In the genomic region with DNA sequence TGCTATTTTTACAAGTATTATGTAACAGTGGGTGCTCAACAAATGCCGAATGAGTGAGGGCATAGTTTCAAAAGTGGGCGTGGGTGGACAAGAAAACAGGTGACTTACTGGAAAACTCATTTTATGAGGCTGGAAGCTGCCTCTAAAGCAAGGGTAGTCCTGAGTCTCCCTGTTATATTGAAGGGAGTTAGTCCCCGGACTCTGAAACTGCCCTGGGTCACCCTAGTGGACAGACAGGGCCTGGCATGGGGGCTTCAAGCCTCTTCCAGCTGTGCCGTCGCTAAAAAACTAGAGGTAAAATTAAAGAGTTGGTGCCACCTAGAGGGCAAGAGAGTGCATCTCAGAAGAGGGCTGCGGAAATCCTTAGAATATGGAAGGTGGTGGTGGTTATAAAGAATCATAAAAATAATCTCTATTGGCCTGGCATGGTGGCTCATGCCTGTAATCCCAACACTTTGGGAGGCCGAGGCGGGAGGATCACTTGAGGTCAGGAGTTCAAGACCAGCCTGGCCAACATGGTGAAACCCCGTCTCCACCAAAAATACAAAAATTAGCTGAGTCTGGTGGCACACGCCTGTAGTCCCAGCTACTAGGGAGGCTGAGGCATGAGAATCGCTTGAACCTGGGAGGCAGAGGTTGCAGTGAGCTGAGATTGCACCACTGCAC, we compare ENCODE assay signal across 8 cellular contexts. TPM values are rescaled to one million over a fixed set of nuclear protein-coding genes. Genes with fewer than 3 reads are reported as not detected.
DNase-seq lines count a peak whose midpoint lies in the region; ATAC-seq and TF ChIP-seq lines count a peak whose summit lies in the region.
"Not testable (repeated sequence)": the region's sequence is repeated elsewhere in the genome, so short reads cannot be mapped to it uniquely, and the experiment has no call there.

No MANE protein-coding gene starts in this region.

- peaks cover 18% of the 10 kb centered on the region for H3K36me3 Mint-ChIP-seq in CD8-positive, alpha-beta T cell
- not testable (repeated sequence) for H3K36me3 Mint-ChIP-seq in memory B cell

- not testable (repeated sequence) for H3K27ac ChIP-seq in CD8-positive, alpha-beta T cell (ENCODE audit: low read depth, low read length); Karpas-422 (ENCODE audit: low read length); OCI-LY3 (ENCODE audit: low read length); effector memory CD4-positive, alpha-beta T cell (ENCODE audit: insufficient read depth, low read length, poor library complexity, severe bottlenecking)

- intact Hi-C loops in CD8-positive, alpha-beta T cell (cut with DNase I, micrococcal nuclease): loop anchor here (1.0 to 5.0 kb wide), 8 partner anchors 61 to 563 kb away; partner anchors contain the start of gene RAB43 (in 1 of the 2)

- H3K9ac ChIP-seq in Karpas-422 (ENCODE audit: low read length); OCI-LY3 (ENCODE audit: low read length): not testable (repeated sequence)

- not testable (repeated sequence) for H3K9me3 ChIP-seq in CD8-positive, alpha-beta T cell (ENCODE audit: low read length); Karpas-422 (ENCODE audit: low read length); OCI-LY3 (ENCODE audit: insufficient read depth, low read length); effector memory CD4-positive, alpha-beta T cell (ENCODE audit: control insufficient read depth, low read length)

- peak; percentile 77 for TF ChIP-seq CTCF in CD8-positive, alpha-beta T cell (IDR thresholded peaks at IDR 0.05)
- TF ChIP-seq CTCF in OCI-LY3 (IDR thresholded peaks at IDR 0.05; ENCODE audit: low read depth, low read length): peak; percentile 85

- not testable (repeated sequence) for H3K36me3 ChIP-seq in CD8-positive, alpha-beta T cell (ENCODE audit: insufficient read depth, low read length); Karpas-422 (ENCODE audit: insufficient read depth, low read length); OCI-LY3 (replicated peaks; ENCODE audit: low read depth, low read length); effector memory CD4-positive, alpha-beta T cell (ENCODE audit: control insufficient read depth, insufficient read depth, low read length)

- peaks cover 14% of the 10 kb centered on the region for H3K79me2 ChIP-seq in Karpas-422 (ENCODE audit: low read length)
- H3K79me2 ChIP-seq in OCI-LY3 (ENCODE audit: low read length): peaks cover 31% of the 10 kb centered on the region

- H3K27me3 ChIP-seq in CD8-positive, alpha-beta T cell (ENCODE audit: insufficient read depth, low read length); Karpas-422 (ENCODE audit: low read length); OCI-LY3 (ENCODE audit: low read depth, low read length); effector memory CD4-positive, alpha-beta T cell (replicated peaks; ENCODE audit: control insufficient read depth, insufficient read depth, low read length, poor library complexity, severe bottlenecking): not testable (repeated sequence)

- not testable (repeated sequence) for H3K9me2 ChIP-seq in Karpas-422 (replicated peaks; ENCODE audit: insufficient read depth, low read length)

- H3K4me1 ChIP-seq in CD8-positive, alpha-beta T cell (ENCODE audit: insufficient read depth, low read length): peaks cover 25% of the 10 kb centered on the region
- H3K4me1 ChIP-seq in Karpas-422 (ENCODE audit: low read length): peaks cover 28% of the 10 kb centered on the region
- peaks cover 17% of the 10 kb centered on the region for H3K4me1 ChIP-seq in OCI-LY3 (ENCODE audit: low read length)
- H3K4me1 ChIP-seq in effector memory CD4-positive, alpha-beta T cell (ENCODE audit: control insufficient read depth, insufficient read depth, low read length, poor library complexity, severe bottlenecking): peaks cover 20% of the 10 kb centered on the region

- H3K4me1 Mint-ChIP-seq in CD8-positive, alpha-beta T cell (ENCODE audit: low read depth): peaks cover 29% of the 10 kb centered on the region
- peaks cover 15% of the 10 kb centered on the region for H3K4me1 Mint-ChIP-seq in memory B cell

- CTCF ChIA-PET in CD8-positive, alpha-beta T cell (lab: Charles Lee): interaction anchor here (0.6 to 10.6 kb wide), 38 partner anchors 9 to 376 kb away, joined by 3 to 203 read pairs (median 4); partner anchors contain the start of genes CFAP92 and RAB43

- ATAC-seq in CD8-positive, alpha-beta T cell: peak; percentile 79
- ATAC-seq in GM21381 (IDR thresholded peaks at IDR 0.05; ENCODE audit: unreplicated experiment) (peak; percentile 54), memory B cell (ENCODE audit: low read depth) (peak; percentile 83)

- H3K4me3 Mint-ChIP-seq in CD8-positive, alpha-beta T cell; memory B cell: not testable (repeated sequence)

- not testable (repeated sequence) for H3K4me3 ChIP-seq in CD8-positive, alpha-beta T cell (ENCODE audit: low read depth, low read length); Karpas-422 (ENCODE audit: low read length); effector memory CD4-positive, alpha-beta T cell (ENCODE audit: insufficient read depth, low read depth, low read length, poor library complexity, severe bottlenecking)
- H3K4me3 ChIP-seq in OCI-LY3 (ENCODE audit: low read length): 0 out of 2 replicates have a peak overlapping the region, but pooled peaks have one; percentile 15

- not testable (repeated sequence) for H2AFZ ChIP-seq in Karpas-422 (ENCODE audit: low read length); OCI-LY3 (ENCODE audit: low read depth, low read length)

- H3K27me3 Mint-ChIP-seq in CD8-positive, alpha-beta T cell (ENCODE audit: low read depth); memory B cell: not testable (repeated sequence)

- not testable (repeated sequence) for H4K20me1 ChIP-seq in Karpas-422 (ENCODE audit: insufficient read depth, low read depth, low read length); OCI-LY3 (ENCODE audit: insufficient read depth, low read length)

- not testable (repeated sequence) for H3K4me2 ChIP-seq in Karpas-422 (ENCODE audit: low read depth, low read length, poor library complexity, severe bottlenecking)
- peak overlapping the region; percentile 46 for H3K4me2 ChIP-seq in OCI-LY3 (ENCODE audit: low read length)

- not testable (repeated sequence) for H3K9me3 Mint-ChIP-seq in CD8-positive, alpha-beta T cell; memory B cell

- not testable (repeated sequence) for H3K27ac Mint-ChIP-seq in CD8-positive, alpha-beta T cell; memory B cell

- POLR2A ChIA-PET in CD8-positive, alpha-beta T cell (lab: Charles Lee): interaction anchor here (0.8 to 2.5 kb wide), 7 partner anchors 33 to 275 kb away, joined by 3 to 19 read pairs (median 3); partner anchors contain the start of gene RAB43

- peak; percentile 30 to 76 (median 61) for DNase-seq in CD8-positive, alpha-beta T cell
- DNase-seq in Karpas-422 (peak; percentile 93), memory B cell (ENCODE audit: low spot score in 2 of 2) (peak; percentile 56 to 80)
- peak in 2 of 3 experiments; percentile 32 to 48 for DNase-seq in activated CD8-positive, alpha-beta memory T cell treated with anti-CD3 and anti-CD28 coated beads for 48 hours (ENCODE audit: low read depth in 2 of 3, low spot score in 2 of 3)
- peak; percentile 42 to 60 (median 53) for DNase-seq in effector memory CD4-positive, alpha-beta T cell
- DNase-seq in stimulated activated CD4-positive, alpha-beta T cell treated with anti-CD3 and anti-CD28 coated beads, Interleukin-4, amount 100 ng/mL, for 48 hours (ENCODE audit: low read depth in 2 of 2): peak; percentile 50 to 56

RNA-seq across cellular contexts. Expression of gene COPG1, which starts 3.6 kb away (rescaled TPM):
- 10 to 100 TPM; 77.0 to 93.5 TPM for total RNA-seq in CD8-positive, alpha-beta T cell
- total RNA-seq in Karpas-422 (2014; rRNA removed; shearing (Covaris generic); ENCODE audit: low replicate concordance): 88.1 and 108 TPM in 2 replicates

RNA-seq across cellular contexts. Expression of gene HMCES, which starts 32.9 kb away (rescaled TPM):
- 10 to 100 TPM; 69.5 to 78.7 TPM for total RNA-seq in CD8-positive, alpha-beta T cell
- 169 and 275 TPM in 2 replicates for total RNA-seq in Karpas-422 (2014; rRNA removed; shearing (Covaris generic); ENCODE audit: low replicate concordance)

Comparison
In these comparisons a context has a peak if more than half of its experiments do, and no peak if none do; other contexts are left out.
1. DNase-seq: peak in every context shown above with its lines; median percentile 93 in Karpas-422; 68 in memory B cell; 61 in CD8-positive, alpha-beta T cell; 53 in effector memory CD4-positive, alpha-beta T cell; 53 in stimulated activated CD4-positive, alpha-beta T cell treated with anti-CD3 and anti-CD28 coated beads, Interleukin-4, amount 100 ng/mL, for 48 hours; 40 in activated CD8-positive, alpha-beta memory T cell treated with anti-CD3 and anti-CD28 coated beads for 48 hours.